In genomic region chr14:96359959-96360358, GRCh38 we compare ENCODE assay signal across 24 cellular contexts. TPM values are rescaled to one million over a fixed set of nuclear protein-coding genes. Genes with fewer than 3 reads are reported as not detected.
A peak's percentile ranks its signal among the peaks of the same experiment; 100 is the strongest.
DNase-seq lines count a peak whose midpoint lies in the region; ATAC-seq, FAIRE-seq and TF ChIP-seq lines count a peak whose summit lies in the region.
"Had no signal": no experiment of that assay in that cellular context is flagged by ENCODE, and none has a peak within 500 bp of the region (broad histone marks: within the 10 kb centered on the region; RNA-seq: fewer than 3 reads in every experiment).

No MANE protein-coding gene starts in this region.

- DNase-seq in activated naive CD4-positive, alpha-beta T cell treated with Interleukin-2 at 50 U/mL for 16 hours: no peak
- DNase-seq in OCI-LY7 (ENCODE audit: low spot score) (no peak), GM12878 (ENCODE audit: low read depth, low spot score) (no peak), neural crest cell (ENCODE audit: low read depth, low spot score) (no peak), CD1c-positive myeloid dendritic cell (ENCODE audit: extremely low spot score) (no peak)
- no peak for DNase-seq in CD8-positive, alpha-beta memory T cell
- DNase-seq: ACHN, H7, HFFc6, KBM-7, NCI-H1105 treated with DMSO at 0.1 percent for 48 hours, NCI-H1694, NCI-H2081, NCI-H2171, NCI-H345, NCI-H524, PC-9, RPMI8226, SHP77 had no signal

- no peak for TF ChIP-seq EP300 in GM12878 (IDR thresholded peaks at IDR 0.05; ENCODE audit: borderline replicate concordance in 1 of 2, control insufficient read depth in 1 of 2, low read depth in 2 of 2, low read length in 2 of 2)

- H2AFZ ChIP-seq in OCI-LY7 (ENCODE audit: low read length) (no peak overlapping the region), GM12878 (ENCODE audit: control insufficient read depth, low read depth, low read length) (no peak overlapping the region)
- H2AFZ ChIP-seq: PC-9 had no signal

- no peak for FAIRE-seq in GM12878 (lab: Jason Lieb, UNC)

- H3K27ac Mint-ChIP-seq in activated naive CD4-positive, alpha-beta T cell treated with anti-CD3 and anti-CD28 coated beads, Interleukin-2, amount 50 U/mL, for 24 hours: no peak overlapping the region
- H3K27ac Mint-ChIP-seq in neural crest cell (ENCODE audit: unreplicated experiment): no peak overlapping the region
- no peak overlapping the region for H3K27ac Mint-ChIP-seq in CD8-positive, alpha-beta memory T cell
- H3K27ac Mint-ChIP-seq: HFFc6 had no signal

- no TSS peak for BruUV-seq in OCI-LY7 (replicated peaks; lab: Mats Ljungman, UMichigan)
- no TSS peak for BruUV-seq in GM12878 (replicated peaks; lab: Mats Ljungman, UMichigan)

- CTCF ChIA-PET in OCI-LY7 (lab: Charles Lee; ENCODE audit: unreplicated experiment) (no interaction called here), GM12878 (lab: Yijun Ruan, JAX) (no interaction called here)
- CTCF ChIA-PET in CD8-positive, alpha-beta memory T cell (lab: Charles Lee): no interaction called here

- peaks cover 4% of the 10 kb centered on the region for H3K36me3 Mint-ChIP-seq in activated naive CD4-positive, alpha-beta T cell treated with anti-CD3 and anti-CD28 coated beads, Interleukin-2, amount 50 U/mL, for 24 hours
- no peaks in the 10 kb centered on the region for H3K36me3 Mint-ChIP-seq in neural crest cell (ENCODE audit: low read depth)
- H3K36me3 Mint-ChIP-seq in CD8-positive, alpha-beta memory T cell: peaks cover 0 to 20% (median 2%) of the 10 kb centered on the region in 3 donors

- no peak for TF ChIP-seq POLR2A in GM12878 (IDR thresholded peaks at IDR 0.05; ENCODE audit: low read depth, low read length)

- ATAC-seq in GM12878: no peak
- ATAC-seq in HG02678 (IDR thresholded peaks at IDR 0.05; ENCODE audit: unreplicated experiment): no peak

- in situ Hi-C loops in GM12878 (cut with MboI): no loop called here

- no peak overlapping the region for H3K4me3 ChIP-seq in OCI-LY7 (ENCODE audit: low read depth, low read length, poor library complexity, severe bottlenecking)
- H3K4me3 ChIP-seq in GM12878: no peak overlapping the region
- no peak overlapping the region for H3K4me3 ChIP-seq in CD8-positive, alpha-beta memory T cell (ENCODE audit: low read length)
- H3K4me3 ChIP-seq: BLaER1, PC-9 had no signal

- H3K9me3 ChIP-seq in OCI-LY7 (ENCODE audit: low read length) (no peaks in the 10 kb centered on the region), GM12878 (replicated peaks; ENCODE audit: control insufficient read depth, insufficient read depth, low read length) (no peaks in the 10 kb centered on the region)
- H3K9me3 ChIP-seq in CD8-positive, alpha-beta memory T cell (ENCODE audit: low read length): no peaks in the 10 kb centered on the region
- H3K9me3 ChIP-seq: BLaER1 had no signal

- H3K27ac ChIP-seq in OCI-LY7 (ENCODE audit: low read depth, low read length, poor library complexity, severe bottlenecking) (no peak overlapping the region), GM12878 (ENCODE audit: control insufficient read depth, insufficient read depth) (no peak overlapping the region)
- no peak overlapping the region for H3K27ac ChIP-seq in CD8-positive, alpha-beta memory T cell (ENCODE audit: low read depth, low read length)
- H3K27ac ChIP-seq: 22Rv1, BLaER1, PC-9 had no signal

- TF ChIP-seq RAD21 in GM12878 (IDR thresholded peaks at IDR 0.05; ENCODE audit: insufficient read depth, low read depth, low read length): no peak

- H3K27me3 Mint-ChIP-seq in activated naive CD4-positive, alpha-beta T cell treated with anti-CD3 and anti-CD28 coated beads, Interleukin-2, amount 50 U/mL, for 24 hours: no peaks in the 10 kb centered on the region
- H3K27me3 Mint-ChIP-seq in neural crest cell (ENCODE audit: low read depth): no peaks in the 10 kb centered on the region
- peaks cover 0 to 3% of the 10 kb centered on the region in 2 donors for H3K27me3 Mint-ChIP-seq in CD8-positive, alpha-beta memory T cell

- H3K4me2 ChIP-seq in OCI-LY7 (ENCODE audit: low read length) (0 out of 2 replicates have a peak overlapping the region, but pooled peaks have one; percentile 1), GM12878 (ENCODE audit: control insufficient read depth, insufficient read depth) (peak overlapping the region; percentile 94; the same call in 1 of the 2 replicates)

- RAD21 ChIA-PET in GM12878 (lab: Charles Lee; ENCODE audit: unreplicated experiment): no interaction called here

- SMC1A ChIA-PET in GM12878 (lab: Charles Lee; ENCODE audit: uncharacterized antibody, unreplicated experiment): interaction anchor here (0.7 kb wide), 1 partner anchor 20 kb away, joined by 3 read pairs; no protein-coding TSS in a partner anchor

- H3K4me1 ChIP-seq in OCI-LY7 (ENCODE audit: insufficient read depth, low read length, poor library complexity, severe bottlenecking): peaks cover 27% of the 10 kb centered on the region
- peaks cover 12% of the 10 kb centered on the region for H3K4me1 ChIP-seq in GM12878 (ENCODE audit: control insufficient read depth, insufficient read depth, low read length)
- peaks cover 31% of the 10 kb centered on the region for H3K4me1 ChIP-seq in CD8-positive, alpha-beta memory T cell (ENCODE audit: insufficient read depth, low read length)

- peak overlapping the region; percentile 65 for H3K4me3 Mint-ChIP-seq in activated naive CD4-positive, alpha-beta T cell treated with anti-CD3 and anti-CD28 coated beads, Interleukin-2, amount 50 U/mL, for 24 hours
- H3K4me3 Mint-ChIP-seq in neural crest cell: peak overlapping the region; percentile 65
- H3K4me3 Mint-ChIP-seq in CD8-positive, alpha-beta memory T cell: peak overlapping the region in 2 of 7 donors; percentile 20 to 57

- H3K79me2 ChIP-seq in OCI-LY7 (ENCODE audit: insufficient read depth, low read depth, low read length) (peaks cover 72% of the 10 kb centered on the region), GM12878 (ENCODE audit: control insufficient read depth, insufficient read depth, low read length) (peaks cover 46% of the 10 kb centered on the region)

- no peaks in the 10 kb centered on the region for H3K9me3 Mint-ChIP-seq in activated naive CD4-positive, alpha-beta T cell treated with anti-CD3 and anti-CD28 coated beads, Interleukin-2, amount 50 U/mL, for 24 hours
- H3K9me3 Mint-ChIP-seq in neural crest cell: no peaks in the 10 kb centered on the region
- H3K9me3 Mint-ChIP-seq in CD8-positive, alpha-beta memory T cell: no peaks in the 10 kb centered on the region
- H3K9me3 Mint-ChIP-seq: HFFc6 had no signal

- H3K36me3 ChIP-seq in OCI-LY7 (ENCODE audit: insufficient read depth, low read length) (0 out of 2 replicates have a peak, but pooled peaks cover 5% of the 10 kb centered on the region), GM12878 (ENCODE audit: control insufficient read depth in 2 of 2, insufficient read depth in 2 of 2, low read length in 1 of 2) (no peaks in the 10 kb centered on the region)
- no peaks in the 10 kb centered on the region for H3K36me3 ChIP-seq in CD8-positive, alpha-beta memory T cell (ENCODE audit: insufficient read depth, low read length)

- H3K9ac ChIP-seq in GM12878 (ENCODE audit: control insufficient read depth, insufficient read depth, low read length): no peak overlapping the region
- H3K9ac ChIP-seq: BLaER1 had no signal

- POLR2A ChIA-PET in OCI-LY7 (lab: Charles Lee): interaction anchor here (0.7 kb wide), 1 partner anchor 60 kb away, joined by 3 read pairs; no protein-coding TSS in a partner anchor
- POLR2A ChIA-PET in GM12878 (lab: Charles Lee): no interaction called here
- POLR2A ChIA-PET in CD8-positive, alpha-beta memory T cell (lab: Charles Lee): no interaction called here

- peaks cover 18% of the 10 kb centered on the region; the same call in 1 of the 2 replicates for H4K20me1 ChIP-seq in OCI-LY7 (ENCODE audit: insufficient read depth, low read length)
- H4K20me1 ChIP-seq in GM12878 (ENCODE audit: control insufficient read depth, insufficient read depth): no peaks in the 10 kb centered on the region

- H3K4me1 Mint-ChIP-seq in activated naive CD4-positive, alpha-beta T cell treated with anti-CD3 and anti-CD28 coated beads, Interleukin-2, amount 50 U/mL, for 24 hours: peaks cover 72% of the 10 kb centered on the region
- H3K4me1 Mint-ChIP-seq in neural crest cell: peaks cover 43% of the 10 kb centered on the region
- H3K4me1 Mint-ChIP-seq in CD8-positive, alpha-beta memory T cell: peaks cover 45 to 65% (median 62%) of the 10 kb centered on the region in 3 donors

- H3K9me2 ChIP-seq in OCI-LY7 (ENCODE audit: insufficient read depth, low read length): no peaks in the 10 kb centered on the region

- intact Hi-C loops in OCI-LY7 (cut with micrococcal nuclease; ENCODE audit: unreplicated experiment) (loop anchor here (5.0 kb wide), 2 partner anchors 142 to 437 kb away; partner anchors contain the start of genes PAPOLA and VRK1), GM12878 (cut with micrococcal nuclease; ENCODE audit: unreplicated experiment) (no loop called here)

- TF ChIP-seq CTCF in OCI-LY7 (conservative IDR thresholded peaks at IDR 0.05; ENCODE audit: low read length) (no peak), GM12878 (IDR thresholded peaks at IDR 0.05 in 2 of 3, conservative IDR thresholded peaks at IDR 0.05 in 1 of 3; ENCODE audit: control insufficient read depth in 2 of 3, extremely low read depth in 1 of 3, insufficient read depth in 1 of 3, low read depth in 3 of 3, low read length in 3 of 3) (no peak), neural crest cell (conservative IDR thresholded peaks at IDR 0.05) (no peak)

- H3K27me3 ChIP-seq in GM12878 (replicated peaks in 1 of 2; ENCODE audit: control insufficient read depth in 2 of 2, insufficient read depth in 2 of 2, low read length in 1 of 2): no peaks in the 10 kb centered on the region
- H3K27me3 ChIP-seq in CD8-positive, alpha-beta memory T cell (ENCODE audit: insufficient read depth, low read length, poor library complexity, severe bottlenecking): no peaks in the 10 kb centered on the region
- H3K27me3 ChIP-seq: BLaER1 had no signal

RNA-seq across cellular contexts. Expression of gene ATG2B, which starts 3.2 kb away (rescaled TPM):
- total RNA-seq in OCI-LY7 (2014; rRNA removed; shearing (Covaris generic)): 15.7 and 16.7 TPM in 2 replicates
- 23.7 and 25.7 TPM in 2 replicates for total RNA-seq in OCI-LY7 (2022)
- 73.9 and 80.0 TPM in 2 replicates for total RNA-seq in GM12878 (2013; cell fraction: nucleolus; rRNA removed)
- total RNA-seq in GM12878 (2014; rRNA removed): 13.9 and 14.3 TPM in 2 replicates
- 13.5 and 16.2 TPM in 2 replicates for total RNA-seq in GM12878 (2014; rRNA removed; fragmentation: Illumina TruSeq; extraction: Trizol)
- 8.5 and 9.3 TPM in 2 replicates for total RNA-seq in GM12878 (2021)
- 4.5 TPM for polyA plus RNA-seq in GM12878 (2011; ENCODE audit: low read depth)
- 15.4 and 20.2 TPM in 2 replicates for polyA plus RNA-seq in GM12878 (2011; rRNA removed)
- polyA plus RNA-seq in GM12878 (2011; cell fraction: cytosol; rRNA removed): 8.1 and 8.2 TPM in 2 replicates
- polyA plus RNA-seq in GM12878 (2011; cell fraction: nucleus; rRNA removed): 35.1 and 49.2 TPM in 2 replicates
- 4.2 and 6.8 TPM in 2 replicates for polyA plus RNA-seq in GM12878 (2012)
- polyA plus RNA-seq in GM12878 (2014; fragmentation: Illumina TruSeq; extraction: Trizol): 13.1 and 15.4 TPM in 2 replicates
- under 1 TPM; 0.84 to 0.97 TPM for polyA plus RNA-seq in GM12878 (2014; fragmentation: Nextera tagmentation; extraction: Ambion mirVana)
- polyA plus RNA-seq in GM12878 (2014; rRNA removed): 10.3 and 10.5 TPM in 2 replicates
- 1 to 10 TPM; 2.9 to 3.8 TPM for polyA plus RNA-seq in GM12878 (2016; fragmentation: Nextera tagmentation; extraction: Ambion mirVana)
- polyA minus RNA-seq in GM12878 (2011; rRNA and poly(A)+ RNA removed): 24.0 and 27.3 TPM in 2 replicates
- polyA minus RNA-seq in GM12878 (2011; cell fraction: cytosol; rRNA and poly(A)+ RNA removed): 7.7 and 8.2 TPM in 2 replicates
- polyA minus RNA-seq in GM12878 (2011; cell fraction: nucleus; rRNA and poly(A)+ RNA removed): 37.6 and 45.2 TPM in 2 replicates
- total RNA-seq in neural crest cell: 17.0 and 19.5 TPM in 2 replicates
- 10 to 100 TPM; 17.4 to 19.8 TPM for total RNA-seq in CD8-positive, alpha-beta memory T cell
- 2.6 TPM for polyA plus RNA-seq in CD8-positive, alpha-beta memory T cell

RNA-seq across cellular contexts. Expression of gene GSKIP, which starts 3.4 kb away (rescaled TPM):
- 7.7 and 12.5 TPM in 2 replicates for total RNA-seq in OCI-LY7 (2014; rRNA removed; shearing (Covaris generic))
- 10.9 and 12.6 TPM in 2 replicates for total RNA-seq in OCI-LY7 (2022)
- 11.2 and 11.3 TPM in 2 replicates for total RNA-seq in GM12878 (2013; cell fraction: nucleolus; rRNA removed)
- 18.2 and 24.5 TPM in 2 replicates for total RNA-seq in GM12878 (2014; rRNA removed)
- total RNA-seq in GM12878 (2014; rRNA removed; fragmentation: Illumina TruSeq; extraction: Trizol): 22.0 and 22.8 TPM in 2 replicates
- total RNA-seq in GM12878 (2021): 18.9 and 20.5 TPM in 2 replicates
- polyA plus RNA-seq in GM12878 (2011; ENCODE audit: low read depth): 10.6 TPM
- 28.4 and 50.1 TPM in 2 replicates for polyA plus RNA-seq in GM12878 (2011; rRNA removed)
- 9.8 and 11.3 TPM in 2 replicates for polyA plus RNA-seq in GM12878 (2011; cell fraction: cytosol; rRNA removed)
- 9.1 and 9.3 TPM in 2 replicates for polyA plus RNA-seq in GM12878 (2011; cell fraction: nucleus; rRNA removed)
- 13.6 and 13.9 TPM in 2 replicates for polyA plus RNA-seq in GM12878 (2012)
- polyA plus RNA-seq in GM12878 (2014; fragmentation: Illumina TruSeq; extraction: Trizol): 23.7 and 31.3 TPM in 2 replicates
- polyA plus RNA-seq in GM12878 (2014; fragmentation: Nextera tagmentation; extraction: Ambion mirVana): 10 to 100 TPM; 37.7 to 75.2 TPM
- polyA plus RNA-seq in GM12878 (2014; rRNA removed): 12.6 and 15.4 TPM in 2 replicates
- 10 to 100 TPM; 34.3 to 43.2 TPM for polyA plus RNA-seq in GM12878 (2016; fragmentation: Nextera tagmentation; extraction: Ambion mirVana)
- 10.9 and 17.1 TPM in 2 replicates for polyA minus RNA-seq in GM12878 (2011; rRNA and poly(A)+ RNA removed)
- polyA minus RNA-seq in GM12878 (2011; cell fraction: cytosol; rRNA and poly(A)+ RNA removed): 5.3 and 7.6 TPM in 2 replicates
- 3.5 and 6.0 TPM in 2 replicates for polyA minus RNA-seq in GM12878 (2011; cell fraction: nucleus; rRNA and poly(A)+ RNA removed)
- 21.3 and 29.4 TPM in 2 replicates for total RNA-seq in neural crest cell
- 10 to 100 TPM; 23.7 to 24.6 TPM for total RNA-seq in CD8-positive, alpha-beta memory T cell
- 30.5 TPM for polyA plus RNA-seq in CD8-positive, alpha-beta memory T cell

RNA-seq across cellular contexts. Expression of gene AK7, which starts 32.0 kb away (rescaled TPM):
- 0.06 TPM in 1 of 2 replicates, not detected in the other for total RNA-seq in OCI-LY7 (2014; rRNA removed; shearing (Covaris generic))
- total RNA-seq in OCI-LY7 (2022): 1.00 and 1.1 TPM in 2 replicates
- total RNA-seq in GM12878 (2013; cell fraction: nucleolus; rRNA removed): 3.0 and 4.2 TPM in 2 replicates
- 0.34 and 0.38 TPM in 2 replicates for total RNA-seq in GM12878 (2014; rRNA removed)
- 0.45 and 0.78 TPM in 2 replicates for total RNA-seq in GM12878 (2014; rRNA removed; fragmentation: Illumina TruSeq; extraction: Trizol)
- total RNA-seq in GM12878 (2021): 0.45 and 0.69 TPM in 2 replicates
- 0.12 TPM for polyA plus RNA-seq in GM12878 (2011; ENCODE audit: low read depth)
- 0.56 and 0.61 TPM in 2 replicates for polyA plus RNA-seq in GM12878 (2011; rRNA removed)
- 0.22 and 0.25 TPM in 2 replicates for polyA plus RNA-seq in GM12878 (2011; cell fraction: cytosol; rRNA removed)
- 0.16 and 0.53 TPM in 2 replicates for polyA plus RNA-seq in GM12878 (2011; cell fraction: nucleus; rRNA removed)
- polyA plus RNA-seq in GM12878 (2012): 0.49 and 0.65 TPM in 2 replicates
- 0.78 and 1.2 TPM in 2 replicates for polyA plus RNA-seq in GM12878 (2014; fragmentation: Illumina TruSeq; extraction: Trizol)
- under 1 TPM in 1 of 2 experiments, not detected in 1; 0.33 TPM for polyA plus RNA-seq in GM12878 (2014; fragmentation: Nextera tagmentation; extraction: Ambion mirVana)
- 0.46 and 0.86 TPM in 2 replicates for polyA plus RNA-seq in GM12878 (2014; rRNA removed)
- polyA plus RNA-seq in GM12878 (2016; fragmentation: Nextera tagmentation; extraction: Ambion mirVana): 1 to 10 TPM in 1 of 2 experiments, under 1 TPM in 1; 0.53 to 1.1 TPM
- 0.31 and 0.37 TPM in 2 replicates for polyA minus RNA-seq in GM12878 (2011; rRNA and poly(A)+ RNA removed)
- polyA minus RNA-seq in GM12878 (2011; cell fraction: cytosol; rRNA and poly(A)+ RNA removed): not detected in 2 replicates
- polyA minus RNA-seq in GM12878 (2011; cell fraction: nucleus; rRNA and poly(A)+ RNA removed): 0.60 and 0.86 TPM in 2 replicates
- total RNA-seq in neural crest cell: 4.8 and 8.1 TPM in 2 replicates
- under 1 TPM; 0.55 to 0.69 TPM for total RNA-seq in CD8-positive, alpha-beta memory T cell
- not detected for polyA plus RNA-seq in CD8-positive, alpha-beta memory T cell
- total RNA-seq: HFFc6, HT1080 had no signal
